ENCODE assay signal across 8 cellular contexts in the genomic region with DNA sequence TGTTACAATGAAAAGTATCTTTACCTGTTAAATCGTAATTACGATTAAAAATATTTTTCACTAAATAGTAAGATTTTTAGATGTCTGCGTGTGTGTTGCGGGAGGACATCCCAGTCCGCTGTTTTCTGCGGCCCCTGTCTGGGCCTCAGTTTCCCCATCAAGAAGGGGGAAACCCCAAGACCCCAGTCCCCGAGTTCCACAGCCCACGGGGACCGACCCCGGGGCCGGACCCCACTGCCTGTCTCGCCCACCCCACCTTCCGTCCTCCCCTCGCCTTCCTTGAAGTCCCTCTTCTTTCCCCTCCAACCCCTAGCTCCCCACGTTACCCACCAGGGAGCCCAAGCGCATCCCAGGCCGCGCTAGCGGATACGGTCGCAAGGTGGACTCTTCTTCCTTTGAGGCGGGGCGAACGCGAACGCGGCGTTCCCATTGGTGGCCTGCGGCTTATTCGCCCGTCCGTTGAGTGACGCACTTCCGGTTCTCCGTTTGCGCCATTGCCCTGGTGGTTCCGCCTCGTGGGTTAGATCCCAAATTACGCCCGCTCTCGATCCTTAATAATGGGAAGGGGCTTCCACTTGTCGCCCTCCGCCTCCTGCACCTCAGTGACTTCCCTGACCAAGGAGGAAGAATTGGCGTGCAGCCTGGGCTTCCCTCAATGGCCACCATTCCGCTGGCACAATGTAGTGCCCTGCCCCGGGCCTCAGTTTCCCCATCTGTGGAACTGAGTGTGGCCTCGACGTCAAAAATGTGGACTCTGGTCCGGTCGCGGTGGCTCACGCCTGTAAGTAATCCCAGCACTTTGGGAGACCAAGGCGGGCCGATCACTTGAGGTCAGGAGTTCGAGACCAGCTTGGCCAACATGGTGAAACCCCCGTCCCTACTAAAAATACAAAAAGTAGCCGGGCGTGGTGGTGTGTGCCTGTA. TPM values are rescaled to one million over a fixed set of nuclear protein-coding genes. Genes with fewer than 3 reads are reported as not detected.
DNase-seq lines count a peak whose midpoint lies in the region; ATAC-seq, FAIRE-seq and TF ChIP-seq lines count a peak whose summit lies in the region.

NSMCE1 (minus strand) TSS at position 397 of the 924 bp plus-strand sequence. CDS start 11,202 bp downstream, outside the sequence.

- H3K9me3 ChIP-seq in astrocyte (ENCODE audit: insufficient read depth, low read depth, low read length) (no peaks in the 10 kb centered on the region), aorta (ENCODE audit: control insufficient read depth, low read length) (no peaks in the 10 kb centered on the region)

- H3K9ac ChIP-seq in astrocyte (ENCODE audit: low read length) (peak within 1 kb of the TSS; percentile 87), rectal smooth muscle tissue (ENCODE audit: low read length) (peak within 1 kb of the TSS; percentile 59)

- peak within 1 kb of the TSS; percentile 99 for H3K27ac Mint-ChIP-seq in T-helper 2 cell treated with Interferon-gamma antibody and Interleukin-4, amounts not matched to agents 5 μg/mL and 100 μg/mL, for 36 hours
- H3K27ac Mint-ChIP-seq in astrocyte (ENCODE audit: unreplicated experiment): peak within 1 kb of the TSS; percentile 83

- H2AFZ ChIP-seq in astrocyte (ENCODE audit: low read depth, low read length): peak within 1 kb of the TSS; percentile 99

- peak within 1 kb of the TSS; percentile 98 for H3K4me3 Mint-ChIP-seq in T-helper 2 cell treated with Interferon-gamma antibody and Interleukin-4, amounts not matched to agents 5 μg/mL and 100 μg/mL, for 36 hours
- H3K4me3 Mint-ChIP-seq in astrocyte (ENCODE audit: unreplicated experiment): peak within 1 kb of the TSS; percentile 88

- no peaks in the 10 kb centered on the region for H3K36me3 ChIP-seq in astrocyte (ENCODE audit: insufficient read depth, low read length)
- H3K36me3 ChIP-seq in rectal smooth muscle tissue (ENCODE audit: control insufficient read depth, insufficient read depth, low read length): no peaks in the 10 kb centered on the region
- no peaks in the 10 kb centered on the region for H3K36me3 ChIP-seq in aorta (ENCODE audit: control insufficient read depth in 1 of 2, insufficient read depth in 2 of 2, low read length in 1 of 2)

- TF ChIP-seq CTCF in astrocyte (IDR thresholded peaks at IDR 0.05; ENCODE audit: insufficient read depth, low read depth, low read length): no peak

- peaks cover 3% of the 10 kb centered on the region for H3K9me3 Mint-ChIP-seq in T-helper 2 cell treated with Interferon-gamma antibody and Interleukin-4, amounts not matched to agents 5 μg/mL and 100 μg/mL, for 36 hours
- H3K9me3 Mint-ChIP-seq in astrocyte (ENCODE audit: unreplicated experiment): peaks cover 2% of the 10 kb centered on the region

- ATAC-seq in GM18498 (IDR thresholded peaks at IDR 0.05; ENCODE audit: unreplicated experiment) (peak; percentile 96), HG02885 (IDR thresholded peaks at IDR 0.05; ENCODE audit: poor library complexity, unreplicated experiment) (peak; percentile 97), aorta (ENCODE audit: low FRiP score) (peak; percentile 98)

- FAIRE-seq in astrocyte (lab: Jason Lieb, UNC): no peak

- H4K20me1 ChIP-seq in astrocyte (ENCODE audit: insufficient read depth, low read length): no peaks in the 10 kb centered on the region

- peaks cover 20% of the 10 kb centered on the region for H3K4me1 ChIP-seq in astrocyte (ENCODE audit: insufficient read depth, low read length)
- no peaks in the 10 kb centered on the region for H3K4me1 ChIP-seq in rectal smooth muscle tissue (ENCODE audit: control insufficient read depth, insufficient read depth, low read length)
- H3K4me1 ChIP-seq in aorta (ENCODE audit: control insufficient read depth in 1 of 2, insufficient read depth in 2 of 2, low read length in 2 of 2): no peaks in the 10 kb centered on the region

- peaks cover 38% of the 10 kb centered on the region for H3K36me3 Mint-ChIP-seq in T-helper 2 cell treated with Interferon-gamma antibody and Interleukin-4, amounts not matched to agents 5 μg/mL and 100 μg/mL, for 36 hours (ENCODE audit: low read depth)
- H3K36me3 Mint-ChIP-seq in astrocyte (ENCODE audit: low read depth, unreplicated experiment): no peaks in the 10 kb centered on the region

- H3K27ac ChIP-seq in astrocyte (ENCODE audit: low read depth, low read length): peak within 1 kb of the TSS; percentile 86
- H3K27ac ChIP-seq in rectal smooth muscle tissue (ENCODE audit: low read depth, low read length): peak within 1 kb of the TSS; percentile 76
- peak within 1 kb of the TSS in 1 of 2 donors; percentile 55 for H3K27ac ChIP-seq in aorta (ENCODE audit: low read depth in 1 of 2, low read length in 2 of 2)

- H3K27me3 ChIP-seq in astrocyte (ENCODE audit: insufficient read depth, low read length): no peaks in the 10 kb centered on the region
- H3K27me3 ChIP-seq in rectal smooth muscle tissue (ENCODE audit: control insufficient read depth, insufficient read depth, low read length): no peaks in the 10 kb centered on the region
- no peaks in the 10 kb centered on the region for H3K27me3 ChIP-seq in aorta (ENCODE audit: control insufficient read depth in 1 of 2, insufficient read depth in 2 of 2, low read length in 1 of 2)

- H3K4me3 ChIP-seq in astrocyte (ENCODE audit: insufficient read depth, low read depth, low read length) (peak within 1 kb of the TSS; percentile 77), rectal smooth muscle tissue (ENCODE audit: low read length) (peak within 1 kb of the TSS; percentile 81), aorta (ENCODE audit: low read length in 2 of 2) (peak within 1 kb of the TSS; percentile 77 to 93)

- WGBS in aorta, 2 donors: 9 to 10% methylated on average over 54 to 58 of the region's 58 CpGs

- H3K79me2 ChIP-seq in astrocyte (ENCODE audit: insufficient read depth, low read length): peaks cover 9% of the 10 kb centered on the region

- intact Hi-C loops in aorta (cut with DNase I): no loop called here

- peaks cover 68% of the 10 kb centered on the region for H3K4me1 Mint-ChIP-seq in T-helper 2 cell treated with Interferon-gamma antibody and Interleukin-4, amounts not matched to agents 5 μg/mL and 100 μg/mL, for 36 hours (ENCODE audit: low read depth)
- H3K4me1 Mint-ChIP-seq in astrocyte (ENCODE audit: low read depth, unreplicated experiment): peaks cover 11% of the 10 kb centered on the region

- DNase-seq in NCI-H187 (lab: John Stamatoyannopoulos, UW): peak; percentile 50 to 84
- peak; percentile 95 for DNase-seq in T-helper 2 cell treated with Interferon-gamma antibody and Interleukin-4, amounts not matched to agents 5 μg/mL and 100 μg/mL, for 36 hours (ENCODE audit: low spot score)
- peak; percentile 89 for DNase-seq in astrocyte (ENCODE audit: low read depth)
- peak; percentile 95 for DNase-seq in hepatic stellate cell (ENCODE audit: low spot score)
- peak; percentile 99 to 100 for DNase-seq in aorta

- H3K4me2 ChIP-seq in astrocyte (ENCODE audit: low read length): peak within 1 kb of the TSS; percentile 95

- H3K27me3 Mint-ChIP-seq in T-helper 2 cell treated with Interferon-gamma antibody and Interleukin-4, amounts not matched to agents 5 μg/mL and 100 μg/mL, for 36 hours (ENCODE audit: low read depth): no peaks in the 10 kb centered on the region
- H3K27me3 Mint-ChIP-seq in astrocyte (ENCODE audit: low read depth, unreplicated experiment): no peaks in the 10 kb centered on the region

RNA-seq across cellular contexts. Expression of gene NSMCE1, which starts in this region (rescaled TPM):
- total RNA-seq in astrocyte: 12.1 and 13.9 TPM in 2 replicates
- 10 to 100 TPM; 34.6 to 39.1 TPM for total RNA-seq in aorta
- 10 to 100 TPM; 71.0 to 74.2 TPM for polyA plus RNA-seq in aorta
